In the genomic region with DNA sequence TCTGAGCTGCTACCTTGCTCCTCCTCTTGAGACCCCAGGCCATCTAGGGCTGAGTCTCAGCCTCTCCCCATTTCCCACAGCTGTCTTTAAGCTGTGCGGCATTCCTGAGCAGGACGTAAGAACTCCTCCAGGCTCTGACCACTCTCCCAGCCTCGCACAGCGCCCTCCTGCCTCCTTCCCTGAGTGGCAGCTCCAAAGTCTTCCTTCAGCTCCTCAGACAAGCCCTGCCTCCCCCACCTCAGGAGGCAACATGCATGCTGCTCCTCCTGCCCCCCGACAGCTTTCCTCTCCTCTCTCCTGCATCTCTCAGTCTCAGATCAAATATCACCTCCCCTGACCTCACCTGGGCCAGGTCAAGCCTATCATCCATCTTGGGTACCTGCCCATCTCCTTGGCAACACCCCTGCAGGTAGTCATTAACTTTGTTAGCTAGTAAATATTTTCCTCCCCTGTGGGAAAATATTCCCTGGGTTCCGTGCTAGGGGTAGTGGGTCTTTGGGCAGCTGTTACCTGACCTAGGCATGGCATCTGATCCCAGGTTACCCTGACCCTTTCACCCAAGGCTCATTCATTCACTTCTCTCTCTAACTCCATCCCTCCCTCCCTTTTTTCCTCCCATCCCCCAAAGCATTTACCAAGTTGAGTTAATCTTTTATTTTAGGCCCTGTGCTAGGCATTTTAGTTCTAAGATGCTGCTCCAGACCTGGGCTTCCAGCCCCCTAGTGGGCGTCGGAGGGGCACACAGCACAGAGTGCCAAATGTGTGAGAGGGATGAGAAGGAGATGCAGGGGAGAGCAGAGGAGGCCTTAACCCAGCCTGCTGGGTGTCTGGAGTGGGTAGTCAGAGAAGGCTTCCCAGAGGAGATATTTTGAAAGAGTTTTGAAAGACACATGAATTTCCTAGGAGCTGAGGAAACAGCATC, we compare ENCODE assay signal across 11 cellular contexts.
DNase-seq lines count a peak whose midpoint lies in the region; ATAC-seq and TF ChIP-seq lines count a peak whose summit lies in the region.
"Had no signal": no experiment of that assay in that cellular context is flagged by ENCODE, and none has a peak within 500 bp of the region (broad histone marks: within the 10 kb centered on the region; RNA-seq: fewer than 3 reads in every experiment).

No MANE protein-coding gene starts in this region.

- CTCF ChIA-PET in activated CD4-positive, alpha-beta T cell treated with anti-CD3 and anti-CD28 coated beads for 36 hours (lab: Charles Lee): no interaction called here
- CTCF ChIA-PET in IMR-90 (lab: Yijun Ruan, JAX): interaction anchor here (1.0 kb wide), 1 partner anchor 8 kb away, joined by 3 read pairs; no protein-coding TSS in a partner anchor

- H2AFZ ChIP-seq in IMR-90 (replicated peaks; ENCODE audit: low read length, poor library complexity): no peak overlapping the region

- H2BK15ac ChIP-seq in IMR-90 (ENCODE audit: low read depth, low read length): no peak overlapping the region

- no peaks in the 10 kb centered on the region for H3K4me1 ChIP-seq in IMR-90 (ENCODE audit: control insufficient read depth, insufficient read depth, low read length)

- H2BK20ac ChIP-seq in IMR-90 (ENCODE audit: low read depth, low read length): no peak overlapping the region

- H2BK120ac ChIP-seq in IMR-90 (ENCODE audit: low read depth, low read length): no peak overlapping the region

- ATAC-seq in activated CD4-positive, alpha-beta T cell treated with anti-CD3 and anti-CD28 coated beads for 36 hours: no peak
- ATAC-seq in IMR-90 (ENCODE audit: low read depth): no peak
- ATAC-seq in GM21423 (IDR thresholded peaks at IDR 0.05; ENCODE audit: unreplicated experiment): no peak
- ATAC-seq in GM18907 (IDR thresholded peaks at IDR 0.05; ENCODE audit: unreplicated experiment): no peak

- peaks cover 10% of the 10 kb centered on the region for H3K9me3 Mint-ChIP-seq in activated CD4-positive, alpha-beta T cell treated with anti-CD3 and anti-CD28 coated beads for 36 hours (ENCODE audit: low read depth)

- H3K36me3 ChIP-seq in IMR-90 (ENCODE audit: control insufficient read depth, insufficient read depth, low read length): no peaks in the 10 kb centered on the region

- H3K27me3 Mint-ChIP-seq in activated CD4-positive, alpha-beta T cell treated with anti-CD3 and anti-CD28 coated beads for 36 hours: peaks cover 11% of the 10 kb centered on the region

- no peak for TF ChIP-seq POLR2A in IMR-90 (IDR thresholded peaks at IDR 0.05; ENCODE audit: low read depth, low read length)

- H2AK5ac ChIP-seq in IMR-90 (ENCODE audit: low read depth, low read length): no peak overlapping the region

- H3K4me2 ChIP-seq in IMR-90 (ENCODE audit: low read depth, low read length): no peak overlapping the region

- no peaks in the 10 kb centered on the region for H3K9me1 ChIP-seq in IMR-90 (ENCODE audit: insufficient read depth, low read length)

- POLR2A ChIA-PET in activated CD4-positive, alpha-beta T cell treated with anti-CD3 and anti-CD28 coated beads for 36 hours (lab: Charles Lee): no interaction called here
- POLR2A ChIA-PET in IMR-90 (lab: Charles Lee; ENCODE audit: unreplicated experiment): no interaction called here

- in situ Hi-C loops in IMR-90 (cut with MboI; ENCODE audit: low sequenced_read_pairs): no loop called here

- peak; percentile 45; the same call in 1 of the 2 replicates for TF ChIP-seq RAD21 in IMR-90 (IDR thresholded peaks at IDR 0.05; ENCODE audit: low read length)

- no peaks in the 10 kb centered on the region for H3K4me1 Mint-ChIP-seq in activated CD4-positive, alpha-beta T cell treated with anti-CD3 and anti-CD28 coated beads for 36 hours

- no peak overlapping the region for H3K4ac ChIP-seq in IMR-90 (ENCODE audit: low read depth, low read length)

- H3K23ac ChIP-seq in IMR-90 (ENCODE audit: low read depth, low read length): no peak overlapping the region

- BruUV-seq in IMR-90 (replicated peaks; lab: Mats Ljungman, UMichigan): no TSS peak

- H3K4me3 Mint-ChIP-seq in activated CD4-positive, alpha-beta T cell treated with anti-CD3 and anti-CD28 coated beads for 36 hours: no peak overlapping the region
- H3K4me3 Mint-ChIP-seq: IgD-negative memory B cell; T-helper 2 cell treated with Interferon-gamma antibody and Interleukin-4, amounts not matched to agents 5 μg/mL and 100 μg/mL, for 36 hours had no signal

- no peak overlapping the region for H2BK5ac ChIP-seq in IMR-90 (ENCODE audit: low read depth, low read length, poor library complexity, severe bottlenecking)

- no peaks in the 10 kb centered on the region for H3K9me3 ChIP-seq in IMR-90 (ENCODE audit: control insufficient read depth, insufficient read depth, low read length)

- H3K56ac ChIP-seq in IMR-90 (ENCODE audit: extremely low read depth, insufficient read depth, low read length): no peak overlapping the region

- no peak overlapping the region for H3K27ac ChIP-seq in IMR-90 (ENCODE audit: insufficient read depth, low read length)
- H3K27ac ChIP-seq in coronary artery: no peak overlapping the region

- TF ChIP-seq CTCF in IMR-90 (conservative IDR thresholded peaks at IDR 0.05; ENCODE audit: low read depth, low read length) (peak; percentile 39), coronary artery (IDR thresholded peaks at IDR 0.05) (no peak)

- H3K27me3 ChIP-seq in IMR-90 (ENCODE audit: control insufficient read depth, insufficient read depth, low read length): peaks cover 3% of the 10 kb centered on the region; the same call in 1 of the 2 replicates

- peak; percentile 22 for DNase-seq in activated CD4-positive, alpha-beta T cell treated with anti-CD3 and anti-CD28 coated beads for 36 hours
- DNase-seq in activated CD4-positive, alpha-beta T cell treated with anti-CD3 and anti-CD28 coated beads for 4 hours: no peak
- DNase-seq in IMR-90 (peak; percentile 16), coronary artery (ENCODE audit: low spot score) (peak; percentile 43), posterior vena cava (ENCODE audit: low spot score) (peak; percentile 66), NOMO-1 (lab: John Stamatoyannopoulos, UW; ENCODE audit: unreplicated experiment in 2 of 2) (no peak)
- DNase-seq: stimulated activated CD4-positive, alpha-beta T cell treated with anti-CD3 and anti-CD28 coated beads, Interleukin-4, amount 100 ng/mL, for 4 hours had no signal

- H4K20me1 ChIP-seq in IMR-90 (ENCODE audit: insufficient read depth, low read length): no peaks in the 10 kb centered on the region

- H3K9ac ChIP-seq in IMR-90 (ENCODE audit: low read depth, low read length): no peak overlapping the region

- no peaks in the 10 kb centered on the region for H3K79me1 ChIP-seq in IMR-90 (ENCODE audit: low read depth in 1 of 2, low read length in 2 of 2)

- peak overlapping the region; percentile 7 for H2AK9ac ChIP-seq in IMR-90 (replicated peaks; ENCODE audit: low read depth, low read length, poor library complexity)

- H3K18ac ChIP-seq in IMR-90 (ENCODE audit: low read depth, low read length): no peak overlapping the region

- no peaks in the 10 kb centered on the region for H3K36me3 Mint-ChIP-seq in activated CD4-positive, alpha-beta T cell treated with anti-CD3 and anti-CD28 coated beads for 36 hours (ENCODE audit: low read depth)

- H3K4me3 ChIP-seq in IMR-90 (ENCODE audit: insufficient read depth, low read depth, low read length): no peak overlapping the region
- H3K4me3 ChIP-seq in coronary artery: no peak overlapping the region

- no peak overlapping the region for H4K8ac ChIP-seq in IMR-90 (ENCODE audit: low read depth in 2 of 2, low read length in 2 of 2)

- no peak overlapping the region for H4K91ac ChIP-seq in IMR-90 (ENCODE audit: insufficient read depth, low read depth, low read length)

- intact Hi-C loops in activated CD4-positive, alpha-beta T cell treated with anti-CD3 and anti-CD28 coated beads for 36 hours (cut with DNase I, micrococcal nuclease): no loop called here
- intact Hi-C loops in IMR-90 (cut with micrococcal nuclease) (no loop called here), posterior vena cava (cut with DNase I) (no loop called here)

- dilution Hi-C loops in IMR-90 (cut with HindIII; ENCODE audit: low sequenced_read_pairs, unreplicated experiment): no loop called here

- H4K5ac ChIP-seq in IMR-90 (ENCODE audit: low read depth, low read length): no peak overlapping the region

- no peak overlapping the region for H3K27ac Mint-ChIP-seq in activated CD4-positive, alpha-beta T cell treated with anti-CD3 and anti-CD28 coated beads for 36 hours
- H3K27ac Mint-ChIP-seq: IgD-negative memory B cell; T-helper 2 cell treated with Interferon-gamma antibody and Interleukin-4, amounts not matched to agents 5 μg/mL and 100 μg/mL, for 36 hours had no signal

- no peak overlapping the region for H3K14ac ChIP-seq in IMR-90 (replicated peaks; ENCODE audit: low read depth, low read length)

- 49% methylated on average over 3 of the region's 8 CpGs; no CpG with 5 or more reads in 1 of the 2 experiments for WGBS in IMR-90 (ENCODE audit: extremely low coverage in 2 of 2, insufficient read length in 1 of 2), 2 experiments

TF ChIP-seq in IMR-90, 13 proteins besides CTCF, POLR2A, EP300 and RAD21:
- TF ChIP-seq RCOR1 (IDR thresholded peaks at IDR 0.05; ENCODE audit: insufficient replicate concordance, low read length) (no peak), FOS (IDR thresholded peaks at IDR 0.05; ENCODE audit: low read depth, low read length) (no peak), SMC3 (IDR thresholded peaks at IDR 0.05; ENCODE audit: low read depth, low read length) (peak; percentile 34; the same call in 1 of the 2 replicates)
- TF ChIP-seq, protein P1, sequence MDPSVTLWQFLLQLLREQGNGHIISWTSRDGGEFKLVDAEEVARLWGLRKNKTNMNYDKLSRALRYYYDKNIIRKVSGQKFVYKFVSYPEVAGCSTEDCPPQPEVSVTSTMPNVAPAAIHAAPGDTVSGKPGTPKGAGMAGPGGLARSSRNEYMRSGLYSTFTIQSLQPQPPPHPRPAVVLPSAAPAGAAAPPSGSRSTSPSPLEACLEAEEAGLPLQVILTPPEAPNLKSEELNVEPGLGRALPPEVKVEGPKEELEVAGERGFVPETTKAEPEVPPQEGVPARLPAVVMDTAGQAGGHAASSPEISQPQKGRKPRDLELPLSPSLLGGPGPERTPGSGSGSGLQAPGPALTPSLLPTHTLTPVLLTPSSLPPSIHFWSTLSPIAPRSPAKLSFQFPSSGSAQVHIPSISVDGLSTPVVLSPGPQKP (IDR thresholded peaks at IDR 0.05; ENCODE audit: borderline replicate concordance, low read depth, low read length): no peak

Comparison
In these comparisons a context has a peak if more than half of its experiments do, and no peak if none do; other contexts are left out.
1. DNase-seq: peak in activated CD4-positive, alpha-beta T cell treated with anti-CD3 and anti-CD28 coated beads for 36 hours (single experiment), IMR-90 (single experiment), coronary artery (single experiment) and posterior vena cava (single experiment); none in activated CD4-positive, alpha-beta T cell treated with anti-CD3 and anti-CD28 coated beads for 4 hours (0 of 2) and NOMO-1 (0 of 2).